In the genomic region with DNA sequence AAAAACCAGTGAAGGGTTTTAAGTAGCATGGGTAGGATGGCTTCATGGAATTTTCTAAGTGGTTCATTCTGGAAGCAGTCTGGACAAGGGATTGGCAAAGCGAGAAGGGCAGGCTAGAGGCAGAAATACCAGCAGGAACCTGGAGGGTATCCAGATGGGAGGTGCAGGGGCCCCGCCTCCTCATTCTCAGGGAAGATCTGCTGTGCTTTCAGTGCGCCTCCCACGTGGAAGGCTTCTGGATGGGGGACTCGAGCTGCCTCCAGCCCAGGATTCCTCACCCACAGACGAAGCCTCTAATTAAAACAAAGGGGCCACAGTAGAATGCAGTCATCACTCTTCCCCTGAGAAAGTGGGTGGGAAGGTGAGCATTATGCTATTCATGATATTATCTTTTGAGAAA, we compare ENCODE assay signal across 11 cellular contexts.
DNase-seq lines count a peak whose midpoint lies in the region; ATAC-seq, FAIRE-seq and TF ChIP-seq lines count a peak whose summit lies in the region.
"Had no signal": no experiment of that assay in that cellular context is flagged by ENCODE, and none has a peak within 500 bp of the region (broad histone marks: within the 10 kb centered on the region; RNA-seq: fewer than 3 reads in every experiment).

No MANE protein-coding gene starts in this region.

- WGBS in stomach, 5 donors = 20 to 41% (median 38%) methylated on average over 6 of the region's 6 CpGs

- no peak overlapping the region for H3K27ac ChIP-seq in stomach

- no peak for FAIRE-seq in D721Med (lab: Jason Lieb, UNC)

- peak; percentile 38 for ATAC-seq in SK-N-SH treated with all-trans-retinoic acid at 6 μM for 48 hours

- no peak overlapping the region for H3K4me3 ChIP-seq in stomach

- H3K9me3 ChIP-seq in stomach = no peaks in the 10 kb centered on the region

- intact Hi-C loops in head of caudate nucleus (cut with DNase I) (no loop called here), stomach (cut with DNase I; ENCODE audit: low total_unique reads) (no loop called here)

- DNase-seq in HPDE6-E6E7 (ENCODE audit: extremely low spot score) (peak; percentile 31), head of caudate nucleus (peak in 35 of 42 donors; percentile 6 to 81 (median 43)), superior temporal gyrus (ENCODE audit: extremely low spot score) (peak; percentile 48), stomach (no peak), D721Med (ENCODE audit: insufficient read length, low spot score) (no peak)
- DNase-seq in effector CD8-positive, alpha-beta T cell (lab: John Stamatoyannopoulos, UW) = no peak
- DNase-seq: activated CD8-positive, alpha-beta memory T cell treated with anti-CD3 and anti-CD28 coated beads, Interleukin-2, amount 50 U/mL, for 4 hours; DMS53; midbrain; NCI-H526 had no signal

- H3K27me3 ChIP-seq in stomach = no peaks in the 10 kb centered on the region

- TF ChIP-seq CTCF in stomach (IDR thresholded peaks at IDR 0.05) (no peak), D721Med (IDR thresholded peaks at IDR 0.05; ENCODE audit: insufficient read depth, missing control alignments) (no peak)

- no peak for TF ChIP-seq EP300 in stomach (IDR thresholded peaks at IDR 0.05)

- H3K4me1 ChIP-seq in stomach = peaks cover 0 to 4% (median 0%) of the 10 kb centered on the region in 4 donors

- no peak for TF ChIP-seq POLR2A in stomach (IDR thresholded peaks at IDR 0.05)

- no peaks in the 10 kb centered on the region for H3K36me3 ChIP-seq in stomach

TF ChIP-seq in SK-N-SH treated with all-trans-retinoic acid at 6 μM for 48 hours, 23 proteins besides CTCF, POLR2A, EP300 and RAD21:
- TF ChIP-seq RARB (CRISPR knock-in tag; IDR thresholded peaks at IDR 0.05) (no peak), ZFP30 (CRISPR knock-in tag; IDR thresholded peaks at IDR 0.05) (no peak), ZNF70 (CRISPR knock-in tag; IDR thresholded peaks at IDR 0.05) (no peak), ZC3H10 (CRISPR knock-in tag; IDR thresholded peaks at IDR 0.05) (no peak), CSDC2 (CRISPR knock-in tag; IDR thresholded peaks at IDR 0.05) (no peak), ZNF565 (CRISPR knock-in tag; conservative IDR thresholded peaks at IDR 0.05; ENCODE audit: low read depth) (no peak), BACH2 (CRISPR knock-in tag; IDR thresholded peaks at IDR 0.05; ENCODE audit: borderline replicate concordance) (no peak)
- TF ChIP-seq, protein P1, sequence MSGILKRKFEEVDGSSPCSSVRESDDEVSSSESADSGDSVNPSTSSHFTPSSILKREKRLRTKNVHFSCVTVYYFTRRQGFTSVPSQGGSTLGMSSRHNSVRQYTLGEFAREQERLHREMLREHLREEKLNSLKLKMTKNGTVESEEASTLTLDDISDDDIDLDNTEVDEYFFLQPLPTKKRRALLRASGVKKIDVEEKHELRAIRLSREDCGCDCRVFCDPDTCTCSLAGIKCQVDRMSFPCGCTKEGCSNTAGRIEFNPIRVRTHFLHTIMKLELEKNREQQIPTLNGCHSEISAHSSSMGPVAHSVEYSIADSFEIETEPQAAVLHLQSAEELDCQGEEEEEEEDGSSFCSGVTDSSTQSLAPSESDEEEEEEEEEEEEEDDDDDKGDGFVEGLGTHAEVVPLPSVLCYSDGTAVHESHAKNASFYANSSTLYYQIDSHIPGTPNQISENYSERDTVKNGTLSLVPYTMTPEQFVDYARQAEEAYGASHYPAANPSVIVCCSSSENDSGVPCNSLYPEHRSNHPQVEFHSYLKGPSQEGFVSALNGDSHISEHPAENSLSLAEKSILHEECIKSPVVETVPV (CRISPR knock-in tag; IDR thresholded peaks at IDR 0.05) = no peak

Comparison
In these comparisons a context has a peak if more than half of its experiments do, and no peak if none do; other contexts are left out.
1. DNase-seq: peak in HPDE6-E6E7 (single experiment), head of caudate nucleus (35 of 42) and superior temporal gyrus (single experiment); none in effector CD8-positive, alpha-beta T cell (single experiment), stomach (single experiment) and D721Med (single experiment).